In genomic region chr13:57140235-57140968, GRCh38 we compare ENCODE assay signal across 7 cellular contexts. TPM values are rescaled to one million over a fixed set of nuclear protein-coding genes. Genes with fewer than 3 reads are reported as not detected.
"Had no signal": no experiment of that assay in that cellular context is flagged by ENCODE, and none has a peak within 500 bp of the region (broad histone marks: within the 10 kb centered on the region; RNA-seq: fewer than 3 reads in every experiment).

TSS of gene PRR20A (plus strand) at chr13:57140918. CDS start at chr13:57141305, 387 bp downstream.

RNA-seq across cellular contexts. Expression of gene PRR20A, which starts in this region (rescaled TPM):
- total RNA-seq: GM23248, GM23338, H1, H4, H7, H9, HFFc6 had no signal
